8 cellular contexts compared by ENCODE assay signal in genomic region chr6:150004101-150004782, GRCh38. TPM values are rescaled to one million over a fixed set of nuclear protein-coding genes. Genes with fewer than 3 reads are reported as not detected.
A peak's percentile ranks its signal among the peaks of the same experiment; 100 is the strongest.
DNase-seq lines count a peak whose midpoint lies in the region; ATAC-seq and TF ChIP-seq lines count a peak whose summit lies in the region.

No MANE protein-coding gene starts in this region.

- CTCF ChIA-PET in Calu3 (lab: Charles Lee) (no interaction called here), Panc1 (lab: Charles Lee) (no interaction called here)

- 30 to 31% methylated on average over 14 of the region's 14 CpGs for whole genome bisulfite sequencing in ectodermal cell, 2 experiments
- WGBS in neuronal stem cell (ENCODE audit: extremely low coverage in 2 of 2, insufficient read length in 2 of 2, insufficient replicate concordance in 1 of 2), 2 donors: no CpG with 5 or more reads among the region's 14 CpGs

- H2BK5ac ChIP-seq in neuronal stem cell (ENCODE audit: low read length): peak overlapping the region; percentile 33

- peaks cover 7% of the 10 kb centered on the region for H3K4me1 Mint-ChIP-seq in Calu3 (ENCODE audit: low read depth, unreplicated experiment)

- H2BK120ac ChIP-seq in neuronal stem cell (ENCODE audit: low read depth, low read length): no peak overlapping the region

- DNase-seq in Calu3 (no peak), Panc1 (ENCODE audit: low read depth, low spot score) (no peak), neuronal stem cell (ENCODE audit: low spot score) (no peak), posterior cingulate gyrus (no peak), cerebellar cortex (ENCODE audit: low spot score) (no peak)

- no peak overlapping the region for H4K8ac ChIP-seq in neuronal stem cell (ENCODE audit: low read depth, low read length)

- H3K27me3 Mint-ChIP-seq in Calu3 (ENCODE audit: unreplicated experiment): peaks cover under 1% of the 10 kb centered on the region

- in situ Hi-C loops in Panc1 (cut with HindIII; ENCODE audit: low pct_unique_long_range_greater_than_20kb, low sequenced_read_pairs): no loop called here

- H3K36me3 Mint-ChIP-seq in Calu3 (ENCODE audit: insufficient read depth, unreplicated experiment): peaks cover 21% of the 10 kb centered on the region

- intact Hi-C loops in Calu3 (cut with micrococcal nuclease; ENCODE audit: unreplicated experiment) (no loop called here), Panc1 (cut with micrococcal nuclease; ENCODE audit: unreplicated experiment) (no loop called here), posterior cingulate gyrus (cut with DNase I) (no loop called here)

- peaks cover 8% of the 10 kb centered on the region for H3K4me1 ChIP-seq in Panc1 (ENCODE audit: control insufficient read depth, insufficient read depth, low read length)
- H3K4me1 ChIP-seq in ectodermal cell (ENCODE audit: control insufficient read depth, insufficient read depth, low read length): peaks cover 4% of the 10 kb centered on the region
- H3K4me1 ChIP-seq in neuronal stem cell (ENCODE audit: control insufficient read depth in 2 of 2, insufficient read depth in 1 of 2, low read depth in 1 of 2, low read length in 2 of 2): peaks cover 6 to 7% of the 10 kb centered on the region in 2 donors

- no peak overlapping the region for H3K27ac Mint-ChIP-seq in Calu3 (ENCODE audit: unreplicated experiment)

- peak overlapping the region; percentile 100 for H2AFZ ChIP-seq in neuronal stem cell (ENCODE audit: low read length)

- TF ChIP-seq CTCF in Calu3 (IDR thresholded peaks at IDR 0.05; ENCODE audit: unreplicated experiment) (no peak), Panc1 (IDR thresholded peaks at IDR 0.05) (no peak)

- no peaks in the 10 kb centered on the region for H3K9me3 Mint-ChIP-seq in Calu3 (ENCODE audit: low read depth, unreplicated experiment)

- no peak overlapping the region; the same call in 1 of the 2 replicates for H3K27ac ChIP-seq in Panc1 (ENCODE audit: low read length)
- H3K27ac ChIP-seq in ectodermal cell (ENCODE audit: insufficient read depth, low read depth, low read length, poor library complexity, severe bottlenecking): no peak overlapping the region
- H3K27ac ChIP-seq in neuronal stem cell (replicated peaks; ENCODE audit: low read length): no peak overlapping the region

- H3K4me2 ChIP-seq in neuronal stem cell (ENCODE audit: insufficient read depth, low read length, poor library complexity, severe bottlenecking): peak overlapping the region; percentile 94

- peak overlapping the region; percentile 99 for H3K18ac ChIP-seq in neuronal stem cell (ENCODE audit: low read length)

- H3K9ac ChIP-seq in neuronal stem cell (ENCODE audit: low read depth, low read length, poor library complexity): peak overlapping the region; percentile 53

- no peak overlapping the region for H3K4ac ChIP-seq in neuronal stem cell (ENCODE audit: low read length)

- no TSS peak for BruUV-seq in Calu3 (replicated peaks; lab: Mats Ljungman, UMichigan)
- BruUV-seq in Panc1 (replicated peaks; lab: Mats Ljungman, UMichigan): no TSS peak

- H3K27me3 ChIP-seq in Panc1 (ENCODE audit: control insufficient read depth, insufficient read depth, low read length) (no peaks in the 10 kb centered on the region; the same call in 1 of the 2 replicates), ectodermal cell (ENCODE audit: control insufficient read depth, insufficient read depth, low read length, poor library complexity, severe bottlenecking) (peaks cover 43% of the 10 kb centered on the region), neuronal stem cell (ENCODE audit: control insufficient read depth in 3 of 3, insufficient read depth in 3 of 3, low read depth in 1 of 3, low read length in 3 of 3) (peaks cover 0 to 26% (median 24%) of the 10 kb centered on the region in 3 experiments)

- no peak overlapping the region for H4K91ac ChIP-seq in neuronal stem cell (ENCODE audit: low read depth, low read length, poor library complexity)

- H3K4me3 Mint-ChIP-seq in Calu3 (ENCODE audit: low read depth, unreplicated experiment): peak overlapping the region; percentile 84

- H2AK5ac ChIP-seq in neuronal stem cell (ENCODE audit: low read depth, low read length): peak overlapping the region; percentile 71

- no peaks in the 10 kb centered on the region for H3K79me1 ChIP-seq in neuronal stem cell (ENCODE audit: low read depth, low read length)

- H3K14ac ChIP-seq in neuronal stem cell (ENCODE audit: low read length): no peak overlapping the region

- no peaks in the 10 kb centered on the region; the same call in 1 of the 2 replicates for H3K36me3 ChIP-seq in Panc1 (ENCODE audit: control insufficient read depth, insufficient read depth, low read length)
- no peaks in the 10 kb centered on the region for H3K36me3 ChIP-seq in ectodermal cell (ENCODE audit: control insufficient read depth, insufficient read depth, low read length)
- peaks cover 5 to 18% of the 10 kb centered on the region in 2 donors for H3K36me3 ChIP-seq in neuronal stem cell (replicated peaks in 1 of 2; ENCODE audit: control insufficient read depth in 2 of 2, insufficient read depth in 2 of 2, low read length in 2 of 2)

- peak overlapping the region; percentile 94 for H3K23ac ChIP-seq in neuronal stem cell (ENCODE audit: low read depth, low read length, poor library complexity)

- peak overlapping the region; percentile 28 for H2BK15ac ChIP-seq in neuronal stem cell (ENCODE audit: low read length)

- H3K4me3 ChIP-seq in Panc1 (ENCODE audit: low read depth in 2 of 2, low read length in 2 of 2) (peak overlapping the region; percentile 67 to 72), ectodermal cell (ENCODE audit: insufficient read depth, low read depth, low read length) (peak overlapping the region; percentile 42), neuronal stem cell (ENCODE audit: low read length in 2 of 2) (peak overlapping the region; percentile 89 to 96)

- POLR2A ChIA-PET in Panc1 (lab: Charles Lee): no interaction called here

- H2BK12ac ChIP-seq in neuronal stem cell (ENCODE audit: low read length): no peak overlapping the region

- H3K9me3 ChIP-seq in Panc1 (ENCODE audit: control insufficient read depth, insufficient read depth, low read depth, low read length) (no peaks in the 10 kb centered on the region), ectodermal cell (ENCODE audit: control insufficient read depth, low read length) (no peaks in the 10 kb centered on the region), neuronal stem cell (replicated peaks in 1 of 2; ENCODE audit: control insufficient read depth in 2 of 2, insufficient read depth in 1 of 2, low read depth in 1 of 2, low read length in 2 of 2) (peaks cover 0 to 4% of the 10 kb centered on the region in 2 donors)

- ATAC-seq in GM21825 (IDR thresholded peaks at IDR 0.05; ENCODE audit: unreplicated experiment) (peak; percentile 24), Panc1 (no peak; the same call in 1 of the 2 replicates), GM18498 (IDR thresholded peaks at IDR 0.05; ENCODE audit: unreplicated experiment) (no peak)

RNA-seq across cellular contexts. Expression of gene RAET1L, which starts 21.1 kb away (rescaled TPM):
- 1.3 and 2.3 TPM in 2 replicates for total RNA-seq in Calu3 (2022)
- not detected for total RNA-seq in Panc1 (2021; ENCODE audit: unreplicated experiment)
- polyA plus RNA-seq in Panc1 (2012; ENCODE audit: insufficient read length): not detected
- not detected for polyA plus RNA-seq in ectodermal cell (2013, experiment 1 of 4)
- not detected for polyA plus RNA-seq in ectodermal cell (2013, experiment 2 of 4)
- polyA plus RNA-seq in ectodermal cell (2013, experiment 3 of 4): not detected
- not detected for polyA plus RNA-seq in ectodermal cell (2013, experiment 4 of 4)
- polyA plus RNA-seq in neuronal stem cell (2013, experiment 1 of 2): not detected
- not detected for polyA plus RNA-seq in neuronal stem cell (2013, experiment 2 of 2)

RNA-seq across cellular contexts. Expression of gene ULBP1, which starts 40.5 kb away (rescaled TPM):
- 2.2 and 2.5 TPM in 2 replicates for total RNA-seq in Calu3 (2022)
- 3.1 TPM for total RNA-seq in Panc1 (2021; ENCODE audit: unreplicated experiment)
- polyA plus RNA-seq in Panc1 (2012; ENCODE audit: insufficient read length): 5.4 TPM
- 2.1 TPM for polyA plus RNA-seq in ectodermal cell (2013, experiment 1 of 4)
- 1.4 TPM for polyA plus RNA-seq in ectodermal cell (2013, experiment 2 of 4)
- polyA plus RNA-seq in ectodermal cell (2013, experiment 3 of 4): 2.0 TPM
- polyA plus RNA-seq in ectodermal cell (2013, experiment 4 of 4): 2.1 TPM
- 2.0 TPM for polyA plus RNA-seq in neuronal stem cell (2013, experiment 1 of 2)
- 2.1 TPM for polyA plus RNA-seq in neuronal stem cell (2013, experiment 2 of 2)

Comparison
In these comparisons a context has a peak if more than half of its experiments do, and no peak if none do; other contexts are left out.
1. H3K4me3 ChIP-seq: peak in every context shown above with its lines; median percentile 92 in neuronal stem cell; 70 in Panc1; 42 in ectodermal cell.